Comparison of ENCODE assay signal across 1 cellular context in genomic region chr6:44039839-44040350, GRCh38.
TF ChIP-seq lines count a peak whose summit lies in the region.

No MANE protein-coding gene starts in this region.

TF ChIP-seq in A549, 52 proteins besides CTCF, POLR2A, EP300 and RAD21 (continued from another document):
- TF ChIP-seq E2F6 (IDR thresholded peaks at IDR 0.05; ENCODE audit: borderline replicate concordance, low read depth) (no peak), PBX3 (IDR thresholded peaks at IDR 0.05) (no peak)
